In genomic region chrX:76172325-76172887, GRCh38 we compare ENCODE assay signal across 7 cellular contexts. TPM values are rescaled to one million over a fixed set of nuclear protein-coding genes. Genes with fewer than 3 reads are reported as not detected.
DNase-seq lines count a peak whose midpoint lies in the region; ATAC-seq, FAIRE-seq and TF ChIP-seq lines count a peak whose summit lies in the region.

No MANE protein-coding gene starts in this region.

- ATAC-seq in GM19438 (IDR thresholded peaks at IDR 0.05; ENCODE audit: low read depth, unreplicated experiment) (peak; percentile 55), HG03354 (IDR thresholded peaks at IDR 0.05; ENCODE audit: poor library complexity, severe bottlenecking, unreplicated experiment) (peak; percentile 64), K562 (peak; percentile 51), left lobe of liver (peak; percentile 67), HG03520 (IDR thresholded peaks at IDR 0.05; ENCODE audit: unreplicated experiment) (no peak)

- TF ChIP-seq EP300 in K562 (IDR thresholded peaks at IDR 0.05; ENCODE audit: low read length), result no peak

- DNase-seq in K562 (ENCODE audit: extremely low read depth in 1 of 4, low spot score in 3 of 4), result no peak
- DNase-seq in left lobe of liver (ENCODE audit: low spot score), result peak; percentile 41
- DNase-seq in NCI-H82 (lab: John Stamatoyannopoulos, UW), result no peak

- H3K4me3 ChIP-seq in K562 (peak overlapping the region; percentile 50; the same call in 1 of the 2 replicates), thymus (ENCODE audit: low read length) (peak overlapping the region; percentile 63)

- H3K9me1 ChIP-seq in K562 (ENCODE audit: control insufficient read depth, insufficient read depth, low read length), result no peaks in the 10 kb centered on the region

- H3K27me3 ChIP-seq in K562 (ENCODE audit: control insufficient read depth in 2 of 2, insufficient read depth in 2 of 2, low read length in 2 of 2) (no peaks in the 10 kb centered on the region), thymus (ENCODE audit: control insufficient read depth, insufficient read depth) (no peaks in the 10 kb centered on the region)

- H3K79me2 ChIP-seq in K562 (ENCODE audit: control insufficient read depth, insufficient read depth, low read length), result peaks cover 24% of the 10 kb centered on the region

- H3K4me2 ChIP-seq in K562 (ENCODE audit: insufficient read depth, low read length), result peak overlapping the region; percentile 68

- TF ChIP-seq POLR2A in K562 (conservative IDR thresholded peaks at IDR 0.05), result no peak

- no peak for TF ChIP-seq CTCF in K562 (IDR thresholded peaks at IDR 0.05 in 2 of 3, conservative IDR thresholded peaks at IDR 0.05 in 1 of 3; ENCODE audit: insufficient read depth in 2 of 3, low read depth in 1 of 3, low read length in 3 of 3)

- H2AFZ ChIP-seq in K562 (ENCODE audit: low read depth, low read length), result peak overlapping the region; percentile 92

- peak overlapping the region; percentile 78 for H3K27ac ChIP-seq in K562 (ENCODE audit: extremely low read depth, low read depth, low read length)
- H3K27ac ChIP-seq in thymus (ENCODE audit: low read depth), result peak overlapping the region; percentile 85

- POLR2A ChIA-PET in K562 (lab: Yijun Ruan, JAX), result interaction anchor here (0.7 kb wide), 1 partner anchor 1641 kb away, joined by 3 read pairs; no protein-coding TSS in a partner anchor

- TF ChIP-seq RAD21 in K562 (CRISPR knock-in tag; conservative IDR thresholded peaks at IDR 0.05 in 1 of 2, IDR thresholded peaks at IDR 0.05 in 1 of 2), result no peak

- no peaks in the 10 kb centered on the region for H4K20me1 ChIP-seq in K562 (replicated peaks; ENCODE audit: control insufficient read depth, insufficient read depth, low read length)

- intact Hi-C loops in K562 (cut with micrococcal nuclease), result loop anchor here (10.0 kb wide), 1 partner anchor 82 kb away; no protein-coding TSS in a partner anchor

- H3K9ac ChIP-seq in K562 (ENCODE audit: insufficient read depth in 1 of 2, low read depth in 2 of 2, low read length in 2 of 2), result peak overlapping the region in 1 of 2 experiments; percentile 71; a peak in 2 of 4 replicates

- peaks cover 21% of the 10 kb centered on the region; the same call in 1 of the 3 replicates for H3K36me3 ChIP-seq in K562 (ENCODE audit: control insufficient read depth, insufficient read depth, low read length)
- peaks cover under 1% of the 10 kb centered on the region for H3K36me3 ChIP-seq in thymus (ENCODE audit: control insufficient read depth, insufficient read depth)

- H3K4me1 ChIP-seq in K562 (replicated peaks in 1 of 2; ENCODE audit: control insufficient read depth in 2 of 2, insufficient read depth in 2 of 2, low read length in 2 of 2) (no peaks in the 10 kb centered on the region; a peak in 1 of 5 replicates), thymus (ENCODE audit: control insufficient read depth, insufficient read depth, low read length) (no peaks in the 10 kb centered on the region)

- BruUV-seq in K562 (replicated peaks; lab: Mats Ljungman, UMichigan), result no TSS peak

- H3K9me3 ChIP-seq in K562 (replicated peaks; ENCODE audit: control insufficient read depth, insufficient read depth, low read depth, low read length) (no peaks in the 10 kb centered on the region), thymus (ENCODE audit: control insufficient read depth) (no peaks in the 10 kb centered on the region)

- CTCF ChIA-PET in K562 (lab: Yijun Ruan, JAX; ENCODE audit: low intra/inter-chr PET ratio), result no interaction called here

- WGBS in K562 (ENCODE audit: insufficient coverage, low coverage, missing lambda C conversion rate), result 31% methylated on average over 9 of the region's 9 CpGs
- 6% methylated on average over 9 of the region's 9 CpGs for WGBS in thymus

- FAIRE-seq in K562 (lab: Jason Lieb, UNC), result no peak

- in situ Hi-C loops in K562 (cut with MboI), result no loop called here

TF ChIP-seq in K562, 482 proteins besides CTCF, POLR2A, EP300 and RAD21:
- TF ChIP-seq ARHGAP35 (IDR thresholded peaks at IDR 0.05; ENCODE audit: partially characterized antibody), result no peak
- no peak for TF ChIP-seq BRF2 (IDR thresholded peaks at IDR 0.05; ENCODE audit: borderline replicate concordance, insufficient read depth, insufficient read length)
- TF ChIP-seq SNRNP70 (optimal IDR thresholded peaks at IDR 0.05; ENCODE audit: low read depth, low read length), result no peak
- no peak for TF ChIP-seq DACH1 (IDR thresholded peaks at IDR 0.05; ENCODE audit: partially characterized antibody)
- TF ChIP-seq ZNF408 (CRISPR knock-in tag; IDR thresholded peaks at IDR 0.05; ENCODE audit: low read depth), result no peak
- TF ChIP-seq, protein P1, sequence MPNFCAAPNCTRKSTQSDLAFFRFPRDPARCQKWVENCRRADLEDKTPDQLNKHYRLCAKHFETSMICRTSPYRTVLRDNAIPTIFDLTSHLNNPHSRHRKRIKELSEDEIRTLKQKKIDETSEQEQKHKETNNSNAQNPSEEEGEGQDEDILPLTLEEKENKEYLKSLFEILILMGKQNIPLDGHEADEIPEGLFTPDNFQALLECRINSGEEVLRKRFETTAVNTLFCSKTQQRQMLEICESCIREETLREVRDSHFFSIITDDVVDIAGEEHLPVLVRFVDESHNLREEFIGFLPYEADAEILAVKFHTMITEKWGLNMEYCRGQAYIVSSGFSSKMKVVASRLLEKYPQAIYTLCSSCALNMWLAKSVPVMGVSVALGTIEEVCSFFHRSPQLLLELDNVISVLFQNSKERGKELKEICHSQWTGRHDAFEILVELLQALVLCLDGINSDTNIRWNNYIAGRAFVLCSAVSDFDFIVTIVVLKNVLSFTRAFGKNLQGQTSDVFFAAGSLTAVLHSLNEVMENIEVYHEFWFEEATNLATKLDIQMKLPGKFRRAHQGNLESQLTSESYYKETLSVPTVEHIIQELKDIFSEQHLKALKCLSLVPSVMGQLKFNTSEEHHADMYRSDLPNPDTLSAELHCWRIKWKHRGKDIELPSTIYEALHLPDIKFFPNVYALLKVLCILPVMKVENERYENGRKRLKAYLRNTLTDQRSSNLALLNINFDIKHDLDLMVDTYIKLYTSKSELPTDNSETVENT (CRISPR knock-in tag; IDR thresholded peaks at IDR 0.05), result no peak
- TF ChIP-seq FOXJ2 (tag; IDR thresholded peaks at IDR 0.05), result no peak
- no peak for TF ChIP-seq NRF1 (conservative IDR thresholded peaks at IDR 0.05 in 1 of 2, IDR thresholded peaks at IDR 0.05 in 1 of 2)
TF ChIP-seq in K562: peak in this region for 0.

RNA-seq across cellular contexts. Expression of gene PBDC1, which starts 0.5 kb away (rescaled TPM):
- 2.2 and 8.4 TPM in 2 replicates for total RNA-seq in K562 (2011; cell fraction: chromatin; rRNA removed; ENCODE audit: low replicate concordance)
- 2.8 and 3.3 TPM in 2 replicates for total RNA-seq in K562 (2011; cell fraction: nucleolus; rRNA removed)
- total RNA-seq in K562 (2011; cell fraction: nucleoplasm; rRNA removed), result 3.1 and 3.5 TPM in 2 replicates
- total RNA-seq in K562 (2014; rRNA removed), result 8.2 and 8.8 TPM in 2 replicates
- 14.8 and 18.8 TPM in 2 replicates for total RNA-seq in K562 (2014; rRNA removed; fragmentation: Illumina TruSeq; extraction: Trizol)
- 15.9 and 17.1 TPM in 2 replicates for total RNA-seq in K562 (2015; rRNA removed; fragmentation: Illumina TruSeq; extraction: Trizol)
- 12.3 and 14.7 TPM in 2 replicates for total RNA-seq in K562 (2021)
- polyA plus RNA-seq in K562 (2011; rRNA removed), result 10.9 and 18.8 TPM in 2 replicates
- polyA plus RNA-seq in K562 (2011; cell fraction: cytosol; rRNA removed), result 10.3 and 14.3 TPM in 2 replicates
- 5.0 and 5.3 TPM in 2 replicates for polyA plus RNA-seq in K562 (2011; cell fraction: nucleus; rRNA removed)
- polyA plus RNA-seq in K562 (2012), result 11.7 and 28.9 TPM in 2 replicates
- polyA plus RNA-seq in K562 (2014; fragmentation: Illumina TruSeq; extraction: Trizol), result 28.6 and 33.8 TPM in 2 replicates
- polyA plus RNA-seq in K562 (2014; fragmentation: Nextera tagmentation; extraction: Ambion mirVana), result 10 to 100 TPM; 46.3 to 46.9 TPM
- polyA plus RNA-seq in K562 (2014; rRNA removed), result 15.7 and 16.1 TPM in 2 replicates
- polyA minus RNA-seq in K562 (2011; rRNA and poly(A)+ RNA removed), result 12.6 and 13.1 TPM in 2 replicates
- 6.5 and 6.9 TPM in 2 replicates for polyA minus RNA-seq in K562 (2011; cell fraction: cytosol; rRNA and poly(A)+ RNA removed)
- 2.7 and 4.3 TPM in 2 replicates for polyA minus RNA-seq in K562 (2011; cell fraction: nucleus; rRNA and poly(A)+ RNA removed)
- total RNA-seq in left lobe of liver, result 11.8 TPM
- 35.7 TPM for polyA plus RNA-seq in thymus
